ENCODE assay signal across 26 cellular contexts in genomic region chr2:219631406-219631891, GRCh38. TPM values are rescaled to one million over a fixed set of nuclear protein-coding genes. Genes with fewer than 3 reads are reported as not detected.
"Had no signal": no experiment of that assay in that cellular context is flagged by ENCODE, and none has a peak within 500 bp of the region (broad histone marks: within the 10 kb centered on the region; RNA-seq: fewer than 3 reads in every experiment).

No MANE protein-coding gene starts in this region.

- DNase-seq: activated CD4-positive, alpha-beta T cell treated with anti-CD3 and anti-CD28 coated beads, Interleukin-2, amount 50 U/mL, for 1 hour; activated CD4-positive, CD25-positive, alpha-beta regulatory T cell treated with anti-CD3 and anti-CD28 coated beads, Interleukin-2, amount 50 U/mL, for 72 hours; activated CD8-positive, alpha-beta T cell treated with anti-CD3 and anti-CD28 coated beads, Interleukin-2, amount 10 ng/mL, durations not matched to agents 7 days and 5 days; activated naive CD4-positive, alpha-beta T cell treated with Interleukin-2 at 50 U/mL for 16 hours; activated T-cell treated with anti-CD3 and anti-CD28 coated beads, Interleukin-2, amount 50 U/mL, for 1 hour; amygdala; cerebellar nuclear complex; erythroblast; foreskin fibroblast; mammary epithelial cell; nephron progenitor cell; nucleus accumbens; stimulated activated CD4-positive, alpha-beta T cell treated with anti-CD3 and anti-CD28 coated beads, Interleukin-15, amount 100 ng/mL, for 24 hours; stimulated activated naive B cell treated with anti-CD40 and anti-IgM and Interleukin-4, amounts not matched to agents 10 μg/mL and 1 μg/mL and 100 μg/mL, for 72 hours; T-cell had no signal

- H3K4me1 Mint-ChIP-seq: activated T-helper 17 cell treated with anti-CD3 and anti-CD28 coated beads, Interleukin-2, amount 50 U/mL, for 72 hours had no signal

- H3K27ac Mint-ChIP-seq: activated CD8-positive, alpha-beta T cell treated with anti-CD3 and anti-CD28 coated beads, Interleukin-2, amount 10 ng/mL, durations not matched to agents 7 days and 5 days; activated T-helper 17 cell treated with anti-CD3 and anti-CD28 coated beads, Interleukin-2, amount 50 U/mL, for 72 hours; nephron progenitor cell; stimulated activated naive B cell treated with anti-CD40 and anti-IgM and Interleukin-4, amounts not matched to agents 10 μg/mL and 1 μg/mL and 100 μg/mL, for 72 hours; T-cell; T-helper 2 cell treated with Interferon-gamma antibody and Interleukin-4, amounts not matched to agents 5 μg/mL and 100 μg/mL, for 36 hours; type B pancreatic cell had no signal

- H3K9me3 ChIP-seq: left lung, sigmoid colon, vagina had no signal

- H3K4me3 ChIP-seq: left lung, sigmoid colon, smooth muscle cell, vagina had no signal

- ATAC-seq: activated CD8-positive, alpha-beta T cell treated with anti-CD3 and anti-CD28 coated beads, Interleukin-2, amount 10 ng/mL, durations not matched to agents 7 days and 5 days; activated T-helper 17 cell treated with anti-CD3 and anti-CD28 coated beads, Interleukin-2, amount 50 U/mL, for 72 hours; left lung; stimulated activated naive B cell treated with anti-CD40 and anti-IgM and Interleukin-4, amounts not matched to agents 10 μg/mL and 1 μg/mL and 100 μg/mL, for 72 hours; T-cell had no signal

- H3K36me3 ChIP-seq: left lung, sigmoid colon, vagina had no signal

- H3K36me3 Mint-ChIP-seq: T-cell had no signal

- H3K27me3 ChIP-seq: sigmoid colon, vagina had no signal

- H3K4me3 Mint-ChIP-seq: activated CD8-positive, alpha-beta T cell treated with anti-CD3 and anti-CD28 coated beads, Interleukin-2, amount 10 ng/mL, durations not matched to agents 7 days and 5 days; activated T-helper 17 cell treated with anti-CD3 and anti-CD28 coated beads, Interleukin-2, amount 50 U/mL, for 72 hours; nephron progenitor cell; stimulated activated naive B cell treated with anti-CD40 and anti-IgM and Interleukin-4, amounts not matched to agents 10 μg/mL and 1 μg/mL and 100 μg/mL, for 72 hours; T-cell; T-helper 2 cell treated with Interferon-gamma antibody and Interleukin-4, amounts not matched to agents 5 μg/mL and 100 μg/mL, for 36 hours had no signal

- H3K9me3 Mint-ChIP-seq: activated T-helper 17 cell treated with anti-CD3 and anti-CD28 coated beads, Interleukin-2, amount 50 U/mL, for 72 hours; nephron progenitor cell; stimulated activated naive B cell treated with anti-CD40 and anti-IgM and Interleukin-4, amounts not matched to agents 10 μg/mL and 1 μg/mL and 100 μg/mL, for 72 hours; T-cell; T-helper 2 cell treated with Interferon-gamma antibody and Interleukin-4, amounts not matched to agents 5 μg/mL and 100 μg/mL, for 36 hours; type B pancreatic cell had no signal

- H3K27ac ChIP-seq: left lung, sigmoid colon, vagina, VCaP had no signal

RNA-seq across cellular contexts. Expression of gene SLC4A3, which starts 4.0 kb away (rescaled TPM):
- total RNA-seq: activated CD8-positive, alpha-beta T cell treated with anti-CD3 and anti-CD28 coated beads, Interleukin-2, amount 10 ng/mL, durations not matched to agents 7 days and 5 days; activated T-helper 17 cell treated with anti-CD3 and anti-CD28 coated beads, Interleukin-2, amount 50 U/mL, for 72 hours had no signal

RNA-seq across cellular contexts. Expression of gene INHA, which starts 59.3 kb away (rescaled TPM):
- total RNA-seq: activated CD8-positive, alpha-beta T cell treated with anti-CD3 and anti-CD28 coated beads, Interleukin-2, amount 10 ng/mL, durations not matched to agents 7 days and 5 days; activated T-helper 17 cell treated with anti-CD3 and anti-CD28 coated beads, Interleukin-2, amount 50 U/mL, for 72 hours; kidney epithelial cell; mononuclear cell; temporal lobe had no signal
